ENCODE assay signal across 11 cellular contexts in genomic region chr1:84991097-84991890, GRCh38. TPM values are rescaled to one million over a fixed set of nuclear protein-coding genes. Genes with fewer than 3 reads are reported as not detected.
DNase-seq lines count a peak whose midpoint lies in the region; ATAC-seq and TF ChIP-seq lines count a peak whose summit lies in the region.
"Had no signal": no experiment of that assay in that cellular context is flagged by ENCODE, and none has a peak within 500 bp of the region (broad histone marks: within the 10 kb centered on the region; RNA-seq: fewer than 3 reads in every experiment).

No MANE protein-coding gene starts in this region.

- DNase-seq in activated T-cell treated with anti-CD3 and anti-CD28 coated beads, Interleukin-2, amount 50 U/mL, for 4 hours: no peak
- DNase-seq in activated T-cell treated with anti-CD3 and anti-CD28 coated beads for 4 hours (no peak), NOMO-1 treated with dmso at 0.1 percent for 144 hours (lab: John Stamatoyannopoulos, UW; ENCODE audit: unreplicated experiment) (peak; percentile 33), CD14-positive monocyte (ENCODE audit: low spot score) (no peak), type B pancreatic cell (ENCODE audit: extremely low spot score, unreplicated experiment) (no peak), NCI-H146 (lab: John Stamatoyannopoulos, UW) (no peak)
- DNase-seq: H9, NCI-H774 had no signal

- peaks cover 9% of the 10 kb centered on the region for H3K36me3 Mint-ChIP-seq in activated T-cell treated with anti-CD3 and anti-CD28 coated beads, Interleukin-2, amount 50 U/mL, for 4 hours (ENCODE audit: insufficient read depth)
- H3K36me3 Mint-ChIP-seq in stimulated activated naive CD8-positive, alpha-beta T cell treated with anti-CD3 and anti-CD28 coated beads, Interleukin-15, Interleukin-2, amounts not matched to agents 100 ng/mL and 50 ng/mL, for 24 hours (ENCODE audit: low read depth): peaks cover 37% of the 10 kb centered on the region
- H3K36me3 Mint-ChIP-seq in CD14-positive monocyte: no peaks in the 10 kb centered on the region
- H3K36me3 Mint-ChIP-seq in type B pancreatic cell: no peaks in the 10 kb centered on the region

- TF ChIP-seq CTCF in CD14-positive monocyte (IDR thresholded peaks at IDR 0.05): no peak
- no peak for TF ChIP-seq CTCF in type B pancreatic cell (conservative IDR thresholded peaks at IDR 0.05)

- H3K9me3 Mint-ChIP-seq in activated T-cell treated with anti-CD3 and anti-CD28 coated beads, Interleukin-2, amount 50 U/mL, for 4 hours: no peaks in the 10 kb centered on the region
- no peaks in the 10 kb centered on the region for H3K9me3 Mint-ChIP-seq in stimulated activated naive CD8-positive, alpha-beta T cell treated with anti-CD3 and anti-CD28 coated beads, Interleukin-15, Interleukin-2, amounts not matched to agents 100 ng/mL and 50 ng/mL, for 24 hours
- no peaks in the 10 kb centered on the region for H3K9me3 Mint-ChIP-seq in CD14-positive monocyte
- H3K9me3 Mint-ChIP-seq in type B pancreatic cell: no peaks in the 10 kb centered on the region

- peak in 1 of 2 donors; percentile 22 for ATAC-seq in activated T-cell treated with anti-CD3 and anti-CD28 coated beads, Interleukin-2, amount 50 U/mL, for 4 hours
- peak; percentile 38 for ATAC-seq in HG02870 (IDR thresholded peaks at IDR 0.05; ENCODE audit: unreplicated experiment)

- intact Hi-C loops in CD14-positive monocyte (cut with micrococcal nuclease): no loop called here

- H3K4me3 Mint-ChIP-seq in activated T-cell treated with anti-CD3 and anti-CD28 coated beads, Interleukin-2, amount 50 U/mL, for 4 hours: peak overlapping the region; percentile 24
- peak overlapping the region; percentile 28 for H3K4me3 Mint-ChIP-seq in stimulated activated naive CD8-positive, alpha-beta T cell treated with anti-CD3 and anti-CD28 coated beads, Interleukin-15, Interleukin-2, amounts not matched to agents 100 ng/mL and 50 ng/mL, for 24 hours
- H3K4me3 Mint-ChIP-seq in CD14-positive monocyte (no peak overlapping the region), type B pancreatic cell (no peak overlapping the region)
- H3K4me3 Mint-ChIP-seq: H9 had no signal

- H3K4me1 Mint-ChIP-seq in activated T-cell treated with anti-CD3 and anti-CD28 coated beads, Interleukin-2, amount 50 U/mL, for 4 hours (ENCODE audit: low read depth): peaks cover 44% of the 10 kb centered on the region
- H3K4me1 Mint-ChIP-seq in stimulated activated naive CD8-positive, alpha-beta T cell treated with anti-CD3 and anti-CD28 coated beads, Interleukin-15, Interleukin-2, amounts not matched to agents 100 ng/mL and 50 ng/mL, for 24 hours (ENCODE audit: low read depth): peaks cover 60% of the 10 kb centered on the region
- peaks cover 33% of the 10 kb centered on the region for H3K4me1 Mint-ChIP-seq in CD14-positive monocyte
- no peaks in the 10 kb centered on the region for H3K4me1 Mint-ChIP-seq in type B pancreatic cell (ENCODE audit: unreplicated experiment)

- H3K27ac Mint-ChIP-seq in stimulated activated naive CD8-positive, alpha-beta T cell treated with anti-CD3 and anti-CD28 coated beads, Interleukin-15, Interleukin-2, amounts not matched to agents 100 ng/mL and 50 ng/mL, for 24 hours: peak overlapping the region; percentile 53
- H3K27ac Mint-ChIP-seq in CD14-positive monocyte (no peak overlapping the region), type B pancreatic cell (no peak overlapping the region)
- H3K27ac Mint-ChIP-seq: H9 had no signal

- no peaks in the 10 kb centered on the region for H3K27me3 Mint-ChIP-seq in activated T-cell treated with anti-CD3 and anti-CD28 coated beads, Interleukin-2, amount 50 U/mL, for 4 hours (ENCODE audit: low read depth)
- peaks cover 3% of the 10 kb centered on the region for H3K27me3 Mint-ChIP-seq in stimulated activated naive CD8-positive, alpha-beta T cell treated with anti-CD3 and anti-CD28 coated beads, Interleukin-15, Interleukin-2, amounts not matched to agents 100 ng/mL and 50 ng/mL, for 24 hours
- H3K27me3 Mint-ChIP-seq in CD14-positive monocyte (ENCODE audit: low read depth in 3 of 3): peaks cover 2 to 7% (median 3%) of the 10 kb centered on the region in 3 donors
- H3K27me3 Mint-ChIP-seq in type B pancreatic cell: peaks cover 47% of the 10 kb centered on the region

RNA-seq across cellular contexts. Expression of gene MCOLN2, which starts 5.6 kb away (rescaled TPM):
- 10 to 100 TPM; 32.9 to 67.7 (median 54.8) TPM for total RNA-seq in activated T-cell treated with anti-CD3 and anti-CD28 coated beads, Interleukin-2, amount 50 U/mL, for 4 hours
- 1 to 10 TPM in 1 of 2 donors, under 1 TPM in 1; 0.51 to 1.1 TPM for polyA plus RNA-seq in CD14-positive monocyte
- 0.19 and 0.31 TPM in 2 replicates for total RNA-seq in type B pancreatic cell (ENCODE audit: low replicate concordance)
- total RNA-seq: skeletal muscle tissue had no signal

RNA-seq across cellular contexts. Expression of gene MCOLN3, which starts 57.0 kb away (rescaled TPM):
- total RNA-seq in activated T-cell treated with anti-CD3 and anti-CD28 coated beads, Interleukin-2, amount 50 U/mL, for 4 hours: under 1 TPM in 2 of 3 donors, not detected in 1; 0.08 to 0.19 TPM
- polyA plus RNA-seq in CD14-positive monocyte: not detected
- 3.4 and 7.2 TPM in 2 replicates for total RNA-seq in type B pancreatic cell (ENCODE audit: low replicate concordance)

Comparison
In these comparisons a context has a peak if more than half of its experiments do, and no peak if none do; other contexts are left out.
1. H3K4me3 Mint-ChIP-seq: peak in activated T-cell treated with anti-CD3 and anti-CD28 coated beads, Interleukin-2, amount 50 U/mL, for 4 hours (single experiment) and stimulated activated naive CD8-positive, alpha-beta T cell treated with anti-CD3 and anti-CD28 coated beads, Interleukin-15, Interleukin-2, amounts not matched to agents 100 ng/mL and 50 ng/mL, for 24 hours (single experiment); none in CD14-positive monocyte (0 of 2) and type B pancreatic cell (single experiment).
2. RNA of gene MCOLN2, which starts 5.6 kb away (total RNA-seq): 32.9 to 67.7 TPM in activated T-cell treated with anti-CD3 and anti-CD28 coated beads, Interleukin-2, amount 50 U/mL, for 4 hours; 0.19 to 0.31 TPM in type B pancreatic cell; every median in the first group is over 10 times any median in the second.